ENCODE assay signal across 10 cellular contexts in the genomic region with DNA sequence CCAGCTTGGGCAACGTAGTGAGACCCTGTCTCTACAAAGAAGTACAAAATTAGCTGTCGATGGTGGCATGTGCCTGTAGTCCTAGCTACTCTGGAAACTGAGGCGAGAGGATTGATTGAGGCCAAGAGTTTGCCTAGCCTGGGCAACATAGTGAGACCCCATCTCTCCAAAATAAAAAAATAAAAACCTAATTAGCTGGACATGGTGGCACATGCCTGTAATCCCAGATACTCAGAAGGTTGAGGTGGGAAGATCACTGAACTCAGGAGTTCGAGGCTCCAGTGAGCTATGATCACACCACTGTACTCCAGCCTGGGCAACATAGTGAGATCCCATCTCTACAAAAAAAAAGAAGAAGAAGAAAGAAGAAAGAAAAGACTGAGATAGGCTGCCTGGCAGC. TPM values are rescaled to one million over a fixed set of nuclear protein-coding genes. Genes with fewer than 3 reads are reported as not detected.
"Had no signal": no experiment of that assay in that cellular context is flagged by ENCODE, and none has a peak within 500 bp of the region (broad histone marks: within the 10 kb centered on the region; RNA-seq: fewer than 3 reads in every experiment).

No MANE protein-coding gene starts in this region.

- H2AFZ ChIP-seq: GM23338 had no signal

- FAIRE-seq: H1, H54, HepG2 had no signal

- H3K27ac ChIP-seq: HL-60 had no signal

- H3K4me2 ChIP-seq: GM23338 had no signal

- ATAC-seq: GM23338, HepG2 had no signal

- DNase-seq: H9, HCEC 1CT, HFFc6, KG1 had no signal

- H3K4me3 ChIP-seq: GM23338 had no signal

RNA-seq across cellular contexts. Expression of a gene that starts 17.4 kb away (rescaled TPM):
- total RNA-seq: H1 had no signal
- polyA plus RNA-seq: IgD-negative memory B cell had no signal
